In the genomic region with DNA sequence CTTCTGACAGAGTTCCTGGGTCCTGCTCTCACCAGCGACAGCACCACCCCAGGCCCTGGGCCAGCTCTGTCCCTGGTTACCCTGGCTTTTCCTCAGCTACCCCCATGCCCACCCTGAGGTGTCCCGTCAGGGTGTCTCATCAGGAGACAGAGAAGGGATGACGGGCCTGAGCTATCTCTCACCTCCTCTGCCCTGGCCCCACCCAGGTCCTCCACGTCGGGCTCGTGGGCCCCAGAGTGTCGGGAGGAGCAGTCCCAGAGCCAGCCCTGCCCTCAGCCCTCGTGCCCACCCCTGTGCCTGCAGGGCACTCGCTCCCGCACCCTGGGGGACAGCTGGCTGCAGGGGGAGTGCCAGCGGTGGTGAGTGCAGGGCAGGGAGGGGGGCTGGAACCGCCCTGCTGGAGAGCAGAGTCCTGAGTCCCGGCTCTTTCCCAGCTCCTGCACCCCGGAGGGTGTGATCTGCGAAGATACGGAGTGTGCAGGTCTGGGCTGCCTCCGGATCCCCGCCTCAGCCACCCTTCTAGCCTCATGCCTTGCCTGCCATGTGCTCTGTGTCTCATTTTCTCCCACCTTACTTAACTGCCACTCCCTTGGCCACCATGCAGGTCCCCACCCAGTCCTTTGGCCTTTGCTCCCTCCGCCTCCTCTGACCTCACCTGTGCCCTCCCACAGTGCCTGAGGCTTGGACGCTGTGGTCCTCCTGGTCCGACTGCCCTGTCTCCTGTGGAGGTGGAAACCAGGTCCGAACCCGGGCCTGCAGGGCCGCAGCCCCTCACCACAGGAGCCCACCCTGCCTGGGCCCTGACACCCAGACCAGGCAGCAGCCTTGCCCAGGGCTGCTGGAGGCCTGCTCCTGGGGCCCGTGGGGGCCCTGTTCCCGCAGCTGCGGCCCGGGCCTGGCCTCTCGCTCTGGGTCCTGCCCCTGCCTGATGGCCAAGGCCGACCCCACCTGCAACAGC, we compare ENCODE assay signal across 1 cellular context.
TF ChIP-seq lines count a peak whose summit lies in the region.

No MANE protein-coding gene starts in this region.

TF ChIP-seq in SK-N-SH treated with all-trans-retinoic acid at 6 μM for 48 hours, 23 proteins besides CTCF, POLR2A, EP300 and RAD21 (continued from another document):
- TF ChIP-seq, protein P1, sequence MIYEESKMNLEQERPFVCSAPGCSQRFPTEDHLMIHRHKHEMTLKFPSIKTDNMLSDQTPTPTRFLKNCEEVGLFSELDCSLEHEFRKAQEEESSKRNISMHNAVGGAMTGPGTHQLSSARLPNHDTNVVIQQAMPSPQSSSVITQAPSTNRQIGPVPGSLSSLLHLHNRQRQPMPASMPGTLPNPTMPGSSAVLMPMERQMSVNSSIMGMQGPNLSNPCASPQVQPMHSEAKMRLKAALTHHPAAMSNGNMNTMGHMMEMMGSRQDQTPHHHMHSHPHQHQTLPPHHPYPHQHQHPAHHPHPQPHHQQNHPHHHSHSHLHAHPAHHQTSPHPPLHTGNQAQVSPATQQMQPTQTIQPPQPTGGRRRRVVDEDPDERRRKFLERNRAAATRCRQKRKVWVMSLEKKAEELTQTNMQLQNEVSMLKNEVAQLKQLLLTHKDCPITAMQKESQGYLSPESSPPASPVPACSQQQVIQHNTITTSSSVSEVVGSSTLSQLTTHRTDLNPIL (CRISPR knock-in tag; IDR thresholded peaks at IDR 0.05; ENCODE audit: low read depth), result no peak
- TF ChIP-seq OSR1 (CRISPR knock-in tag; IDR thresholded peaks at IDR 0.05), result no peak
- no peak for TF ChIP-seq GLIS3 (CRISPR knock-in tag; IDR thresholded peaks at IDR 0.05)
- no peak for TF ChIP-seq ISL1 (CRISPR knock-in tag; IDR thresholded peaks at IDR 0.05)
- no peak for TF ChIP-seq SNAI2 (CRISPR knock-in tag; IDR thresholded peaks at IDR 0.05)
- TF ChIP-seq ZNF8 (CRISPR knock-in tag; IDR thresholded peaks at IDR 0.05), result no peak
- no peak for TF ChIP-seq ZNF70 (CRISPR knock-in tag; IDR thresholded peaks at IDR 0.05)
- TF ChIP-seq CSRNP3 (CRISPR knock-in tag; IDR thresholded peaks at IDR 0.05), result no peak
- no peak for TF ChIP-seq ESRRG (CRISPR knock-in tag; IDR thresholded peaks at IDR 0.05)
- TF ChIP-seq BACH2 (CRISPR knock-in tag; IDR thresholded peaks at IDR 0.05; ENCODE audit: borderline replicate concordance), result no peak
- TF ChIP-seq, protein P2, sequence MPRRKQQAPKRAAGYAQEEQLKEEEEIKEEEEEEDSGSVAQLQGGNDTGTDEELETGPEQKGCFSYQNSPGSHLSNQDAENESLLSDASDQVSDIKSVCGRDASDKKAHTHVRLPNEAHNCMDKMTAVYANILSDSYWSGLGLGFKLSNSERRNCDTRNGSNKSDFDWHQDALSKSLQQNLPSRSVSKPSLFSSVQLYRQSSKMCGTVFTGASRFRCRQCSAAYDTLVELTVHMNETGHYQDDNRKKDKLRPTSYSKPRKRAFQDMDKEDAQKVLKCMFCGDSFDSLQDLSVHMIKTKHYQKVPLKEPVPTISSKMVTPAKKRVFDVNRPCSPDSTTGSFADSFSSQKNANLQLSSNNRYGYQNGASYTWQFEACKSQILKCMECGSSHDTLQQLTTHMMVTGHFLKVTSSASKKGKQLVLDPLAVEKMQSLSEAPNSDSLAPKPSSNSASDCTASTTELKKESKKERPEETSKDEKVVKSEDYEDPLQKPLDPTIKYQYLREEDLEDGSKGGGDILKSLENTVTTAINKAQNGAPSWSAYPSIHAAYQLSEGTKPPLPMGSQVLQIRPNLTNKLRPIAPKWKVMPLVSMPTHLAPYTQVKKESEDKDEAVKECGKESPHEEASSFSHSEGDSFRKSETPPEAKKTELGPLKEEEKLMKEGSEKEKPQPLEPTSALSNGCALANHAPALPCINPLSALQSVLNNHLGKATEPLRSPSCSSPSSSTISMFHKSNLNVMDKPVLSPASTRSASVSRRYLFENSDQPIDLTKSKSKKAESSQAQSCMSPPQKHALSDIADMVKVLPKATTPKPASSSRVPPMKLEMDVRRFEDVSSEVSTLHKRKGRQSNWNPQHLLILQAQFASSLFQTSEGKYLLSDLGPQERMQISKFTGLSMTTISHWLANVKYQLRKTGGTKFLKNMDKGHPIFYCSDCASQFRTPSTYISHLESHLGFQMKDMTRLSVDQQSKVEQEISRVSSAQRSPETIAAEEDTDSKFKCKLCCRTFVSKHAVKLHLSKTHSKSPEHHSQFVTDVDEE (CRISPR knock-in tag; IDR thresholded peaks at IDR 0.05), result no peak
- no peak for TF ChIP-seq RARB (CRISPR knock-in tag; IDR thresholded peaks at IDR 0.05)
